In the genomic region with DNA sequence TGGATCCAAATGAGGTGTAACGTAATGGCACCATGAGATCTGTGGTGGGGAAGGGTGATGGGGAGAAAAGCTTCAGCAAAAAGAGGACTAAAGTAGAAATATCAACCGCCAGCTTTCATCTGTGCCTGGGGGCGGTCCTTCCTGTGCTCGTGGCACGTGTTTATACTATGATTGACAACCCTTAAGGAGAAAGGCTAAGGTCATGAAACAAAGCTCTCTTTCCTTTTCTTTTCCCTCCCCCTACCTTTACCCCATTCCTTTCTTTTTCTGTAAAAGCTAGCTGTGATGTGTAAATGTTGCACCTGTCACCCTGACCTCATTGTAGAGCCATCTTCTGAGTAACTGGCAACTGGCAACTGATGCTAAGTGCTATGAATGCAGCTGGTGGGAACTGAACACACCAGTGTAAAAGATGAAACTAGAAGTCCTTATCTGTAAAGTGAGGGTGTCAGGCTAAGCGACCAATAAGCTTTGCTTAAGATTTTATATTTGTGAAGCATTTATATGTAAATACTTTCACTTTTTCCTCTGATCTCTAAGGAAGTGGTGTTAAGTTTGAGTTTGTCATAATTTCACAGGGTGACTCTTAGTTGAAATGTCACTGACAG, we compare ENCODE assay signal across 8 cellular contexts.
A peak's percentile ranks its signal among the peaks of the same experiment; 100 is the strongest.
DNase-seq lines count a peak whose midpoint lies in the region; ATAC-seq, FAIRE-seq and TF ChIP-seq lines count a peak whose summit lies in the region.

No MANE protein-coding gene starts in this region.

- no peak overlapping the region for H3K27ac ChIP-seq in osteoblast (ENCODE audit: low read depth, low read length)
- no peak overlapping the region for H3K27ac ChIP-seq in foreskin keratinocyte

- no peaks in the 10 kb centered on the region for H3K9me3 ChIP-seq in osteoblast (ENCODE audit: low read depth, low read length)

- H3K36me3 ChIP-seq in osteoblast (ENCODE audit: insufficient read depth, low read length), result no peaks in the 10 kb centered on the region

- H3K27me3 Mint-ChIP-seq in activated T-helper 2 cell treated with anti-CD3 and anti-CD28 coated beads, Interferon-gamma antibody, Interleukin-2, Interleukin-4, amounts not matched to agents 10 μg/mL and 5 μg/mL and 100 μg/mL, durations not matched to agents 14 hours and 24 hours and 36 hours (ENCODE audit: low read depth), result peaks cover 3% of the 10 kb centered on the region

- no peaks in the 10 kb centered on the region for H3K79me2 ChIP-seq in osteoblast (ENCODE audit: insufficient read depth, low read length)

- intact Hi-C loops in activated T-helper 2 cell treated with anti-CD3 and anti-CD28 coated beads, Interferon-gamma antibody, Interleukin-2, Interleukin-4, amounts not matched to agents 10 μg/mL and 5 μg/mL and 100 μg/mL, durations not matched to agents 14 hours and 24 hours and 36 hours (cut with micrococcal nuclease), result loop anchor here (1.0 to 10.0 kb wide), 12 partner anchors 13 to 1783 kb away; partner anchors contain the start of genes DNAI7, ETFRF1, ITPR2 and KRAS

- H3K4me2 ChIP-seq in osteoblast (ENCODE audit: insufficient read depth, low read length), result no peak overlapping the region

- peak; percentile 32; the same call in 1 of the 2 replicates for TF ChIP-seq POLR2A in GM12892 (IDR thresholded peaks at IDR 0.05; ENCODE audit: low read depth, low read length)

- peak overlapping the region; percentile 64 for H2AFZ ChIP-seq in osteoblast (ENCODE audit: low read length)

- H3K9me3 Mint-ChIP-seq in activated T-helper 2 cell treated with anti-CD3 and anti-CD28 coated beads, Interferon-gamma antibody, Interleukin-2, Interleukin-4, amounts not matched to agents 10 μg/mL and 5 μg/mL and 100 μg/mL, durations not matched to agents 14 hours and 24 hours and 36 hours, result peaks cover 8% of the 10 kb centered on the region

- peaks cover 41% of the 10 kb centered on the region for H3K4me1 Mint-ChIP-seq in activated T-helper 2 cell treated with anti-CD3 and anti-CD28 coated beads, Interferon-gamma antibody, Interleukin-2, Interleukin-4, amounts not matched to agents 10 μg/mL and 5 μg/mL and 100 μg/mL, durations not matched to agents 14 hours and 24 hours and 36 hours (ENCODE audit: low read depth)

- no peaks in the 10 kb centered on the region for H3K4me1 ChIP-seq in osteoblast (ENCODE audit: insufficient read depth, low read length)
- peaks cover 33% of the 10 kb centered on the region for H3K4me1 ChIP-seq in foreskin keratinocyte

- no peak for FAIRE-seq in GM12892 (lab: Jason Lieb, UNC)

- TF ChIP-seq CTCF in osteoblast (IDR thresholded peaks at IDR 0.05; ENCODE audit: extremely low read depth, low read depth, low read length) (no peak), foreskin keratinocyte (conservative IDR thresholded peaks at IDR 0.05) (no peak)

- peak overlapping the region; percentile 100 for H3K27ac Mint-ChIP-seq in activated T-helper 2 cell treated with anti-CD3 and anti-CD28 coated beads, Interferon-gamma antibody, Interleukin-2, Interleukin-4, amounts not matched to agents 10 μg/mL and 5 μg/mL and 100 μg/mL, durations not matched to agents 14 hours and 24 hours and 36 hours

- no peaks in the 10 kb centered on the region for H3K36me3 Mint-ChIP-seq in activated T-helper 2 cell treated with anti-CD3 and anti-CD28 coated beads, Interferon-gamma antibody, Interleukin-2, Interleukin-4, amounts not matched to agents 10 μg/mL and 5 μg/mL and 100 μg/mL, durations not matched to agents 14 hours and 24 hours and 36 hours (ENCODE audit: low read depth)

- ATAC-seq in HG02571 (IDR thresholded peaks at IDR 0.05; ENCODE audit: unreplicated experiment) (peak; percentile 58), foreskin keratinocyte (no peak)

- no peak overlapping the region for H3K4me3 ChIP-seq in osteoblast (ENCODE audit: insufficient read depth, low read length)

- no peaks in the 10 kb centered on the region for H3K27me3 ChIP-seq in osteoblast (ENCODE audit: insufficient read depth, low read length)
- no peaks in the 10 kb centered on the region for H3K27me3 ChIP-seq in foreskin keratinocyte

- DNase-seq in GM12892 (ENCODE audit: insufficient read length) (peak; percentile 20), NCI-H526 (lab: John Stamatoyannopoulos, UW) (peak; percentile 90), osteoblast (ENCODE audit: insufficient read length, low spot score, missing footprints) (no peak), foreskin keratinocyte (no peak), NCI-H2227 treated with DMSO at 0.1 percent for 48 hours (lab: John Stamatoyannopoulos, UW) (no peak), cerebellum (ENCODE audit: low spot score) (no peak)
- DNase-seq in activated T-helper 2 cell treated with anti-CD3 and anti-CD28 coated beads, Interferon-gamma antibody, Interleukin-2, Interleukin-4, amounts not matched to agents 10 μg/mL and 5 μg/mL and 100 μg/mL, durations not matched to agents 14 hours and 24 hours and 36 hours (ENCODE audit: low spot score), result peak; percentile 55

- H3K4me3 Mint-ChIP-seq in activated T-helper 2 cell treated with anti-CD3 and anti-CD28 coated beads, Interferon-gamma antibody, Interleukin-2, Interleukin-4, amounts not matched to agents 10 μg/mL and 5 μg/mL and 100 μg/mL, durations not matched to agents 14 hours and 24 hours and 36 hours (ENCODE audit: low read depth), result peak overlapping the region; percentile 85

- no peaks in the 10 kb centered on the region for H4K20me1 ChIP-seq in osteoblast (ENCODE audit: insufficient read depth, low read length)

Comparison
In these comparisons a context has a peak if more than half of its experiments do, and no peak if none do; other contexts are left out.
1. DNase-seq: peak in GM12892 (single experiment), NCI-H526 (2 of 2) and activated T-helper 2 cell treated with anti-CD3 and anti-CD28 coated beads, Interferon-gamma antibody, Interleukin-2, Interleukin-4, amounts not matched to agents 10 μg/mL and 5 μg/mL and 100 μg/mL, durations not matched to agents 14 hours and 24 hours and 36 hours (single experiment); none in osteoblast (single experiment), foreskin keratinocyte (0 of 2), NCI-H2227 treated with DMSO at 0.1 percent for 48 hours (single experiment) and cerebellum (single experiment).